In genomic region chr7:158011941-158012340, GRCh38 we compare ENCODE assay signal across 17 cellular contexts.
A peak's percentile ranks its signal among the peaks of the same experiment; 100 is the strongest.
DNase-seq lines count a peak whose midpoint lies in the region; ATAC-seq and TF ChIP-seq lines count a peak whose summit lies in the region.
"Had no signal": no experiment of that assay in that cellular context is flagged by ENCODE, and none has a peak within 500 bp of the region (broad histone marks: within the 10 kb centered on the region; RNA-seq: fewer than 3 reads in every experiment).

No MANE protein-coding gene starts in this region.

- H3K9ac ChIP-seq in iPS-18a (ENCODE audit: low read length): no peak overlapping the region

- TF ChIP-seq CTCF in CD14-positive monocyte (IDR thresholded peaks at IDR 0.05): no peak

- H3K4me1 Mint-ChIP-seq in CD14-positive monocyte (no peaks in the 10 kb centered on the region), T-helper 17 cell (peaks cover 9% of the 10 kb centered on the region)

- no peak overlapping the region for H3K4me3 Mint-ChIP-seq in CD14-positive monocyte
- H3K4me3 Mint-ChIP-seq in T-helper 17 cell: peak overlapping the region; percentile 19

- H3K9me3 Mint-ChIP-seq in CD14-positive monocyte: peaks cover 0 to 6% (median 0%) of the 10 kb centered on the region in 7 donors

- H3K36me3 Mint-ChIP-seq in CD14-positive monocyte (no peaks in the 10 kb centered on the region), T-helper 17 cell (ENCODE audit: low read depth) (peaks cover 2% of the 10 kb centered on the region)

- DNase-seq in CD14-positive monocyte (ENCODE audit: low spot score) (peak; percentile 3), Daoy (ENCODE audit: low read depth) (peak; percentile 65), T-helper 17 cell (no peak)
- DNase-seq in stimulated activated naive CD4-positive, alpha-beta T cell (lab: John Stamatoyannopoulos, UW): no peak
- DNase-seq in activated CD8-positive, alpha-beta memory T cell treated with anti-CD3 and anti-CD28 coated beads for 24 hours: no peak
- DNase-seq: C1 segment of cervical spinal cord, Caco-2, IMR-90, Karpas-422, NCI-H1048, NCI-H1436, NCI-H1930 had no signal

- intact Hi-C loops in CD14-positive monocyte (cut with micrococcal nuclease): no loop called here

- no peak overlapping the region for H3K27ac ChIP-seq in iPS-18a (ENCODE audit: low read length)

- peak overlapping the region; percentile 4 for H3K4me3 ChIP-seq in iPS-18a (ENCODE audit: low read length)

- H3K9me3 ChIP-seq in T-helper 17 cell (ENCODE audit: control insufficient read depth, low read length, poor library complexity, severe bottlenecking) (no peaks in the 10 kb centered on the region), iPS-18a (ENCODE audit: control insufficient read depth, low read depth, low read length) (no peaks in the 10 kb centered on the region)
- H3K9me3 ChIP-seq: Caco-2 had no signal

- H3K27ac Mint-ChIP-seq in CD14-positive monocyte: no peak overlapping the region
- no peak overlapping the region for H3K27ac Mint-ChIP-seq in T-helper 17 cell

- peaks cover 22% of the 10 kb centered on the region for H3K27me3 ChIP-seq in iPS-18a (ENCODE audit: control insufficient read depth, insufficient read depth, low read length)

- ATAC-seq in T-helper 17 cell (no peak), HG03175 (IDR thresholded peaks at IDR 0.05; ENCODE audit: unreplicated experiment) (no peak), GM21526 (IDR thresholded peaks at IDR 0.05; ENCODE audit: low FRiP score, unreplicated experiment) (no peak)
- ATAC-seq: Panc1, Right ventricle myocardium inferior had no signal

- H3K4me1 ChIP-seq in iPS-18a (ENCODE audit: control insufficient read depth, low read depth, low read length): peaks cover 62% of the 10 kb centered on the region
- H3K4me1 ChIP-seq: Caco-2 had no signal

- no peaks in the 10 kb centered on the region for H3K36me3 ChIP-seq in iPS-18a (ENCODE audit: control insufficient read depth, low read depth, low read length)

- H3K27me3 Mint-ChIP-seq in CD14-positive monocyte (ENCODE audit: low read depth in 3 of 3) (peaks cover 0 to 5% (median 4%) of the 10 kb centered on the region in 3 donors), T-helper 17 cell (peaks cover 4% of the 10 kb centered on the region)

Comparison
In these comparisons a context has a peak if more than half of its experiments do, and no peak if none do; other contexts are left out.
1. DNase-seq: peak in CD14-positive monocyte (single experiment) and Daoy (single experiment); none in T-helper 17 cell (0 of 3), stimulated activated naive CD4-positive, alpha-beta T cell (0 of 6) and activated CD8-positive, alpha-beta memory T cell treated with anti-CD3 and anti-CD28 coated beads for 24 hours (single experiment).